In the genomic region with DNA sequence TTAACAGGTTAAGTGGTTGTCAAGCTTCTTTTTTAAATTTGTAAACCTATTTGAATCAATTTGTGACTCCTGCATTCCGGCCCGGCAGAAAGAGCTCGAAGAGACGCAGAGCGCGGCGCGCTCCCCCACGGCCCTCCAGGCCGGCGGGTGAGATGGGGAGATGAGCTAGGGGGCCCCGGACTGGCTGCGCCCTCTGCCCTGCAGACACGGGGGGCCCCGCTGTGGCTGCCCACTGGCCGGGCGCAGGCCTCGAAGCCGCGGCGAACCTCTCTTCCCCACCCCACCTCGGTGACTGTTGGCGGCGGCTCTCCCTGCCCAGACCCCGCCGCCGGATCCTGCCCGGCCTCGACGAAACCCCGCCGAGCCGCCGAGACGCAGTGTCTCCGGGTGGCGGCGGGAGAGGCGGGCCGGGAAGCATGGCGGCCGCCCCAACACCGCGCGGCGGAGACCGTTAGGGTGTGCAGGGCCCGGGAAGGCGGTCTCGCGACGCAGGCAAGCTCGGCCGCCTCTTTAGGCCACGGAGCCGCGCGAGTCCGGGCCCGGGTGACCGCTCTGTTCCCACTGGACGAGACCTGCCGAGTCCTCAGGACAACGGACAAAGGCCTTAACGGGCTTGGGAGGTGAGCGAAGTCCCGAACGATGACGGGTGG, we compare ENCODE assay signal across 10 cellular contexts. TPM values are rescaled to one million over a fixed set of nuclear protein-coding genes. Genes with fewer than 3 reads are reported as not detected.
DNase-seq lines count a peak whose midpoint lies in the region; ATAC-seq and TF ChIP-seq lines count a peak whose summit lies in the region.
"Had no signal": no experiment of that assay in that cellular context is flagged by ENCODE, and none has a peak within 500 bp of the region (broad histone marks: within the 10 kb centered on the region; RNA-seq: fewer than 3 reads in every experiment).

No MANE protein-coding gene starts in this region.

- H3K18ac ChIP-seq in mesenchymal stem cell (ENCODE audit: low read depth in 1 of 2, low read length in 2 of 2), result no peak overlapping the region

- no peaks in the 10 kb centered on the region for H3K9me3 ChIP-seq in duodenal mucosa (ENCODE audit: control insufficient read depth in 1 of 2, low read length in 2 of 2)
- no peaks in the 10 kb centered on the region for H3K9me3 ChIP-seq in mesenchymal stem cell (ENCODE audit: control insufficient read depth, low read length)
- no peaks in the 10 kb centered on the region for H3K9me3 ChIP-seq in upper lobe of right lung
- H3K9me3 ChIP-seq in HAP-1, result no peaks in the 10 kb centered on the region

- no peak overlapping the region for H3K4ac ChIP-seq in mesenchymal stem cell (ENCODE audit: low read depth in 1 of 2, low read length in 2 of 2)

- H2BK12ac ChIP-seq in mesenchymal stem cell (ENCODE audit: low read length in 2 of 2), result no peak overlapping the region

- H2BK5ac ChIP-seq in mesenchymal stem cell (ENCODE audit: low read depth, low read length, poor library complexity, severe bottlenecking), result no peak overlapping the region

- H3K36me3 ChIP-seq in duodenal mucosa (ENCODE audit: control insufficient read depth in 1 of 2, insufficient read depth in 2 of 2, low read length in 2 of 2) (peaks cover 1 to 7% of the 10 kb centered on the region in 2 donors), mesenchymal stem cell (ENCODE audit: control insufficient read depth in 1 of 2, insufficient read depth in 2 of 2, low read depth in 1 of 2, low read length in 2 of 2) (peaks cover 11% of the 10 kb centered on the region in 2 experiments), upper lobe of right lung (peaks cover 7% of the 10 kb centered on the region), HAP-1 (replicated peaks) (peaks cover 4% of the 10 kb centered on the region)

- WGBS in mesenchymal stem cell, result 96% methylated on average over 63 of the region's 69 CpGs

- H3K4me3 ChIP-seq in duodenal mucosa (ENCODE audit: low read depth in 1 of 2, low read length in 2 of 2), result peak overlapping the region in 1 of 2 donors; percentile 40
- H3K4me3 ChIP-seq in mesenchymal stem cell (ENCODE audit: insufficient read depth in 1 of 2, low read depth in 1 of 2, low read length in 2 of 2), result no peak overlapping the region
- H3K4me3 ChIP-seq in upper lobe of right lung, result peak overlapping the region; percentile 35
- no peak overlapping the region for H3K4me3 ChIP-seq in HAP-1

- no peak overlapping the region for H2AFZ ChIP-seq in mesenchymal stem cell (ENCODE audit: low read depth, low read length)

- no peak overlapping the region for H2BK15ac ChIP-seq in mesenchymal stem cell (ENCODE audit: low read depth, poor library complexity, severe bottlenecking)

- H3K14ac ChIP-seq in mesenchymal stem cell (ENCODE audit: low read length in 2 of 2), result no peak overlapping the region

- H4K8ac ChIP-seq in mesenchymal stem cell (ENCODE audit: low read length), result no peak overlapping the region

- H4K91ac ChIP-seq in mesenchymal stem cell (ENCODE audit: low read length), result no peak overlapping the region

- peak; percentile 45 to 80 for ATAC-seq in activated naive CD4-positive, alpha-beta T cell treated with anti-CD3 and anti-CD28 coated beads, Interleukin-2, amount 50 U/mL, for 72 hours
- peak; percentile 68 for ATAC-seq in upper lobe of right lung
- no peak for ATAC-seq in GM19467 (IDR thresholded peaks at IDR 0.05; ENCODE audit: unreplicated experiment)

- peak in 1 of 2 donors; percentile 17 for DNase-seq in activated naive CD4-positive, alpha-beta T cell treated with anti-CD3 and anti-CD28 coated beads, Interleukin-2, amount 50 U/mL, for 72 hours (ENCODE audit: low spot score in 2 of 2)
- no peak for DNase-seq in activated naive CD4-positive, alpha-beta T cell treated with Interleukin-2 at 50 U/mL for 16 hours
- no peak for DNase-seq in mesenchymal stem cell
- no peak for DNase-seq in upper lobe of right lung
- no peak for DNase-seq in NCI-H526 treated with DMSO at 0.1 percent for 48 hours (lab: John Stamatoyannopoulos, UW)
- no peak for DNase-seq in HAP-1 (ENCODE audit: low spot score in 2 of 2)
- DNase-seq: BE2C, OCI-M1 had no signal

- no peaks in the 10 kb centered on the region for H3K79me1 ChIP-seq in mesenchymal stem cell (replicated peaks; ENCODE audit: low read length, poor library complexity, severe bottlenecking)

- H3K23ac ChIP-seq in mesenchymal stem cell (ENCODE audit: low read length in 2 of 2), result no peak overlapping the region

- no peak for TF ChIP-seq CTCF in upper lobe of right lung (IDR thresholded peaks at IDR 0.05)

- H2AK5ac ChIP-seq in mesenchymal stem cell (ENCODE audit: low read length, severe bottlenecking), result no peak overlapping the region

- in situ Hi-C loops in HAP-1 (cut with MboI; ENCODE audit: low sequenced_read_pairs), result no loop called here

- H3K9ac ChIP-seq in duodenal mucosa (ENCODE audit: low read depth in 1 of 2, low read length in 2 of 2), result no peak overlapping the region
- peak overlapping the region; percentile 59 for H3K9ac ChIP-seq in mesenchymal stem cell (ENCODE audit: low read length)

- H3K4me1 ChIP-seq in duodenal mucosa (ENCODE audit: control insufficient read depth in 1 of 2, insufficient read depth in 2 of 2, low read length in 2 of 2) (no peaks in the 10 kb centered on the region), mesenchymal stem cell (ENCODE audit: control insufficient read depth, insufficient read depth, low read depth, low read length) (peaks cover 1% of the 10 kb centered on the region), upper lobe of right lung (no peaks in the 10 kb centered on the region), HAP-1 (no peaks in the 10 kb centered on the region)
- H3K4me1 ChIP-seq: BE2C had no signal

- H3K27me3 ChIP-seq in duodenal mucosa (ENCODE audit: control insufficient read depth in 1 of 2, insufficient read depth in 2 of 2, low read length in 2 of 2), result no peaks in the 10 kb centered on the region
- H3K27me3 ChIP-seq in mesenchymal stem cell (ENCODE audit: control insufficient read depth in 1 of 2, insufficient read depth in 1 of 2, low read length in 2 of 2), result no peaks in the 10 kb centered on the region
- H3K27me3 ChIP-seq in upper lobe of right lung, result peaks cover 11% of the 10 kb centered on the region
- H3K27me3 ChIP-seq in HAP-1 (ENCODE audit: low read depth), result no peaks in the 10 kb centered on the region
- H3K27me3 ChIP-seq: BE2C had no signal

- peaks cover 11 to 20% of the 10 kb centered on the region in 2 donors for H3K36me3 Mint-ChIP-seq in activated naive CD4-positive, alpha-beta T cell treated with anti-CD3 and anti-CD28 coated beads, Interleukin-2, amount 50 U/mL, for 72 hours

- H3K27ac ChIP-seq in duodenal mucosa (ENCODE audit: low read depth, low read length) (peak overlapping the region; percentile 56), mesenchymal stem cell (ENCODE audit: low read length, poor library complexity, severe bottlenecking) (no peak overlapping the region), upper lobe of right lung (no peak overlapping the region)

- H3K4me2 ChIP-seq in mesenchymal stem cell (ENCODE audit: low read length, poor library complexity, severe bottlenecking), result no peak overlapping the region

- H3K9me3 Mint-ChIP-seq in activated naive CD4-positive, alpha-beta T cell treated with anti-CD3 and anti-CD28 coated beads, Interleukin-2, amount 50 U/mL, for 72 hours, result no peaks in the 10 kb centered on the region

- H3K27ac Mint-ChIP-seq in activated naive CD4-positive, alpha-beta T cell treated with anti-CD3 and anti-CD28 coated beads, Interleukin-2, amount 50 U/mL, for 72 hours, result peak overlapping the region in 1 of 2 donors; percentile 11

- H2BK120ac ChIP-seq in mesenchymal stem cell (ENCODE audit: low read depth, low read length), result no peak overlapping the region

- intact Hi-C loops in upper lobe of right lung (cut with DNase I), result no loop called here

RNA-seq across cellular contexts. Expression of gene NUP42, which starts 24.1 kb away (rescaled TPM):
- 10 to 100 TPM; 18.9 to 36.1 TPM for total RNA-seq in activated naive CD4-positive, alpha-beta T cell treated with anti-CD3 and anti-CD28 coated beads, Interleukin-2, amount 50 U/mL, for 72 hours
- polyA plus RNA-seq in mesenchymal stem cell (2013, experiment 1 of 2), result 15.3 TPM
- 15.5 TPM for polyA plus RNA-seq in mesenchymal stem cell (2013, experiment 2 of 2)
- 29.5 TPM for total RNA-seq in upper lobe of right lung

RNA-seq across cellular contexts. Expression of gene GPNMB, which starts 40.6 kb away (rescaled TPM):
- 1 to 10 TPM; 1.8 to 2.4 TPM for total RNA-seq in activated naive CD4-positive, alpha-beta T cell treated with anti-CD3 and anti-CD28 coated beads, Interleukin-2, amount 50 U/mL, for 72 hours
- 80.5 TPM for polyA plus RNA-seq in mesenchymal stem cell (2013, experiment 1 of 2)
- polyA plus RNA-seq in mesenchymal stem cell (2013, experiment 2 of 2), result 79.7 TPM
- total RNA-seq in upper lobe of right lung, result 322 TPM

Comparison
In these comparisons a context has a peak if more than half of its experiments do, and no peak if none do; other contexts are left out.
1. RNA of gene GPNMB, which starts 40.6 kb away (total RNA-seq): 322 TPM in upper lobe of right lung (single experiment); 1.8 to 2.4 TPM in activated naive CD4-positive, alpha-beta T cell treated with anti-CD3 and anti-CD28 coated beads, Interleukin-2, amount 50 U/mL, for 72 hours; every median in the first group is over 10 times any median in the second.